ENCODE assay signal across 8 cellular contexts in genomic region chr9:10612649-10613398, GRCh38. TPM values are rescaled to one million over a fixed set of nuclear protein-coding genes. Genes with fewer than 3 reads are reported as not detected.
DNase-seq lines count a peak whose midpoint lies in the region; ATAC-seq lines count a peak whose summit lies in the region.

Gene PTPRD, minus strand, starts transcription at chr9:10613002.

- no peaks in the 10 kb centered on the region for H3K4me1 Mint-ChIP-seq in central memory CD8-positive, alpha-beta T cell

- H3K4me3 Mint-ChIP-seq in central memory CD8-positive, alpha-beta T cell, result peak within 1 kb of the TSS; percentile 52

- DNase-seq in DMS153 treated with DMSO at 0.1 percent for 48 hours (lab: John Stamatoyannopoulos, UW; ENCODE audit: unreplicated experiment) (peak; percentile 36), NCI-H82 treated with DMSO at 0.1 percent for 48 hours (lab: John Stamatoyannopoulos, UW; ENCODE audit: unreplicated experiment) (peak; percentile 16), left colon (peak; percentile 27 to 35), SKM-1 (lab: John Stamatoyannopoulos, UW; ENCODE audit: unreplicated experiment) (no peak)
- DNase-seq in central memory CD8-positive, alpha-beta T cell (ENCODE audit: low spot score in 2 of 2), result no peak
- peak; percentile 3 for DNase-seq in stimulated activated CD8-positive, alpha-beta memory T cell treated with anti-CD3 and anti-CD28 coated beads, Interleukin-2, amount 100 ng/mL, for 48 hours (ENCODE audit: low read depth in 2 of 2)

- H3K27me3 Mint-ChIP-seq in central memory CD8-positive, alpha-beta T cell, result peaks cover 17% of the 10 kb centered on the region

- ATAC-seq in GM19397 (IDR thresholded peaks at IDR 0.05; ENCODE audit: unreplicated experiment) (peak; percentile 97), HG03442 (IDR thresholded peaks at IDR 0.05; ENCODE audit: unreplicated experiment) (peak; percentile 98), left colon (peak; percentile 86)
- ATAC-seq in central memory CD8-positive, alpha-beta T cell (replicated peaks; ENCODE audit: extremely low read depth, poor library complexity, severe bottlenecking), result no peak

- no peak within 1 kb of the TSS for H3K27ac Mint-ChIP-seq in central memory CD8-positive, alpha-beta T cell (ENCODE audit: low read depth)

- intact Hi-C loops in left colon (cut with DNase I, micrococcal nuclease), result no loop called here

- H3K9me3 Mint-ChIP-seq in central memory CD8-positive, alpha-beta T cell, result peaks cover 17% of the 10 kb centered on the region

- H3K36me3 Mint-ChIP-seq in central memory CD8-positive, alpha-beta T cell (ENCODE audit: insufficient read depth), result no peaks in the 10 kb centered on the region

RNA-seq across cellular contexts. Expression of gene PTPRD, which starts in this region (rescaled TPM):
- 100 to 1,000 TPM in 1 of 2 donors, 10 to 100 TPM in 1; 95.1 to 107 TPM for total RNA-seq in left colon

Comparison
In these comparisons a context has a peak if more than half of its experiments do, and no peak if none do; other contexts are left out.
1. DNase-seq: peak in DMS153 treated with DMSO at 0.1 percent for 48 hours (single experiment), NCI-H82 treated with DMSO at 0.1 percent for 48 hours (single experiment), left colon (2 of 2) and stimulated activated CD8-positive, alpha-beta memory T cell treated with anti-CD3 and anti-CD28 coated beads, Interleukin-2, amount 100 ng/mL, for 48 hours (2 of 2); none in central memory CD8-positive, alpha-beta T cell (0 of 2) and SKM-1 (single experiment).